Comparison of ENCODE assay signal across 20 cellular contexts in genomic region chr15:75924576-75924975, GRCh38. TPM values are rescaled to one million over a fixed set of nuclear protein-coding genes. Genes with fewer than 3 reads are reported as not detected.
DNase-seq lines count a peak whose midpoint lies in the region; ATAC-seq and TF ChIP-seq lines count a peak whose summit lies in the region.
"Had no signal": no experiment of that assay in that cellular context is flagged by ENCODE, and none has a peak within 500 bp of the region (broad histone marks: within the 10 kb centered on the region; RNA-seq: fewer than 3 reads in every experiment).

No MANE protein-coding gene starts in this region.

- peaks cover 5 to 6% of the 10 kb centered on the region in 2 donors for H3K36me3 Mint-ChIP-seq in activated naive CD4-positive, alpha-beta T cell treated with anti-CD3 and anti-CD28 coated beads, Interleukin-2, amount 50 U/mL, for 72 hours

- H3K79me2 ChIP-seq in hepatocyte = peaks cover 34% of the 10 kb centered on the region

- H3K27me3 ChIP-seq in hepatocyte (no peaks in the 10 kb centered on the region), aorta (ENCODE audit: control insufficient read depth in 1 of 2, insufficient read depth in 2 of 2, low read length in 1 of 2) (no peaks in the 10 kb centered on the region)
- H3K27me3 ChIP-seq: BLaER1 treated with 17β-estradiol and CSF1 and Interleukin-3, amounts not matched to agents 10 nM and 100 nM; SJSA1 had no signal

- ATAC-seq in mucosa of descending colon (peak; percentile 13), aorta (ENCODE audit: low FRiP score) (no peak)
- no peak for ATAC-seq in activated naive CD4-positive, alpha-beta T cell treated with anti-CD3 and anti-CD28 coated beads, Interleukin-2, amount 50 U/mL, for 72 hours
- ATAC-seq: CD8-positive, alpha-beta T cell had no signal

- WGBS in hepatocyte (ENCODE audit: low lambda C conversion rate, missing lambda C conversion rate) = 65% methylated on average over 1 of the region's 1 CpG
- 83 to 95% methylated on average over 1 of the region's 1 CpG for WGBS in aorta, 2 donors

- H3K27ac ChIP-seq in hepatocyte = no peak overlapping the region
- H3K27ac ChIP-seq in aorta (ENCODE audit: low read depth in 1 of 2, low read length in 2 of 2) = no peak overlapping the region
- H3K27ac ChIP-seq: BLaER1 treated with 17β-estradiol and CSF1 and Interleukin-3, amounts not matched to agents 10 nM and 100 nM; KMS-11; SJSA1 had no signal

- H3K9me3 ChIP-seq in hepatocyte (ENCODE audit: low read depth) = no peaks in the 10 kb centered on the region
- no peaks in the 10 kb centered on the region for H3K9me3 ChIP-seq in mucosa of descending colon
- H3K9me3 ChIP-seq in aorta (ENCODE audit: control insufficient read depth, low read length) = no peaks in the 10 kb centered on the region
- H3K9me3 ChIP-seq: BLaER1 treated with 17β-estradiol and CSF1 and Interleukin-3, amounts not matched to agents 10 nM and 100 nM; SJSA1 had no signal

- H3K27ac Mint-ChIP-seq in activated naive CD4-positive, alpha-beta T cell treated with anti-CD3 and anti-CD28 coated beads, Interleukin-2, amount 50 U/mL, for 72 hours = peak overlapping the region in 1 of 2 donors; percentile 48

- H4K20me1 ChIP-seq in hepatocyte (ENCODE audit: insufficient read depth, poor library complexity, severe bottlenecking) = no peaks in the 10 kb centered on the region

- no peak overlapping the region for H2AFZ ChIP-seq in hepatocyte

- H3K4me1 ChIP-seq in hepatocyte (ENCODE audit: insufficient read depth) (no peaks in the 10 kb centered on the region), mucosa of descending colon (ENCODE audit: low read depth) (peaks cover 12% of the 10 kb centered on the region), aorta (ENCODE audit: control insufficient read depth in 1 of 2, insufficient read depth in 2 of 2, low read length in 2 of 2) (no peaks in the 10 kb centered on the region)
- H3K4me1 ChIP-seq: SJSA1 had no signal

- no peak overlapping the region for H3K4me3 ChIP-seq in hepatocyte
- H3K4me3 ChIP-seq in mucosa of descending colon = no peak overlapping the region
- H3K4me3 ChIP-seq in aorta (ENCODE audit: low read length in 2 of 2) = no peak overlapping the region
- H3K4me3 ChIP-seq: BLaER1 treated with 17β-estradiol and CSF1 and Interleukin-3, amounts not matched to agents 10 nM and 100 nM; SJSA1 had no signal

- DNase-seq in HPDE6-E6E7 (ENCODE audit: extremely low spot score) (peak; percentile 28), amniotic epithelial cell (ENCODE audit: low read depth) (peak; percentile 22), hepatocyte (ENCODE audit: low spot score) (peak; percentile 22), mucosa of descending colon (no peak), KG1 (lab: John Stamatoyannopoulos, UW) (no peak), aorta (no peak), T-helper 9 cell (no peak)
- DNase-seq in activated naive CD4-positive, alpha-beta T cell treated with anti-CD3 and anti-CD28 coated beads, Interleukin-2, amount 50 U/mL, for 72 hours (ENCODE audit: low spot score in 2 of 2) = no peak
- DNase-seq: Calu3; CD8-positive, alpha-beta T cell; DMS53; EL; NCI-H1417; NCI-H187 treated with DMSO at 0.1 percent for 48 hours; NCI-H226; NCI-H524; NCI-H82 had no signal

- TF ChIP-seq CTCF in hepatocyte (IDR thresholded peaks at IDR 0.05; ENCODE audit: poor library complexity) (no peak), mucosa of descending colon (IDR thresholded peaks at IDR 0.05) (no peak)

- no peaks in the 10 kb centered on the region for H3K9me3 Mint-ChIP-seq in activated naive CD4-positive, alpha-beta T cell treated with anti-CD3 and anti-CD28 coated beads, Interleukin-2, amount 50 U/mL, for 72 hours
- H3K9me3 Mint-ChIP-seq: CD8-positive, alpha-beta T cell had no signal

- H3K4me2 ChIP-seq in hepatocyte = no peak overlapping the region
- H3K4me2 ChIP-seq: BLaER1 treated with 17β-estradiol and CSF1 and Interleukin-3, amounts not matched to agents 10 nM and 100 nM; KMS-11 had no signal

- H3K9me2 ChIP-seq in hepatocyte (replicated peaks; ENCODE audit: insufficient read depth) = no peaks in the 10 kb centered on the region

- H3K36me3 ChIP-seq in hepatocyte (replicated peaks; ENCODE audit: insufficient read depth, low read depth) (no peaks in the 10 kb centered on the region), mucosa of descending colon (ENCODE audit: low read depth) (no peaks in the 10 kb centered on the region), aorta (ENCODE audit: control insufficient read depth in 1 of 2, insufficient read depth in 2 of 2, low read length in 1 of 2) (peaks cover 0 to 3% of the 10 kb centered on the region in 2 donors)

- intact Hi-C loops in mucosa of descending colon (cut with DNase I, micrococcal nuclease) (no loop called here), aorta (cut with DNase I) (no loop called here)

RNA-seq across cellular contexts. Expression of gene FBXO22, which starts 20.9 kb away (rescaled TPM):
- total RNA-seq in hepatocyte = 26.7 and 40.3 TPM in 2 replicates
- 37.0 and 49.3 TPM in 2 replicates for polyA plus RNA-seq in hepatocyte
- total RNA-seq in mucosa of descending colon = 10 to 100 TPM; 19.4 to 27.8 (median 20.7) TPM
- 100 to 1,000 TPM in 1 of 2 donors, 10 to 100 TPM in 1; 40.3 to 104 TPM for total RNA-seq in activated naive CD4-positive, alpha-beta T cell treated with anti-CD3 and anti-CD28 coated beads, Interleukin-2, amount 50 U/mL, for 72 hours
- 10 to 100 TPM; 15.8 to 18.3 TPM for total RNA-seq in aorta
- 10 to 100 TPM; 12.5 to 18.9 TPM for polyA plus RNA-seq in aorta

Comparison
In these comparisons a context has a peak if more than half of its experiments do, and no peak if none do; other contexts are left out.
1. DNase-seq: peak in HPDE6-E6E7 (single experiment), amniotic epithelial cell (single experiment) and hepatocyte (single experiment); none in mucosa of descending colon (0 of 3), activated naive CD4-positive, alpha-beta T cell treated with anti-CD3 and anti-CD28 coated beads, Interleukin-2, amount 50 U/mL, for 72 hours (0 of 2), KG1 (single experiment), aorta (0 of 2) and T-helper 9 cell (single experiment).